9 cellular contexts compared by ENCODE assay signal in the genomic region with DNA sequence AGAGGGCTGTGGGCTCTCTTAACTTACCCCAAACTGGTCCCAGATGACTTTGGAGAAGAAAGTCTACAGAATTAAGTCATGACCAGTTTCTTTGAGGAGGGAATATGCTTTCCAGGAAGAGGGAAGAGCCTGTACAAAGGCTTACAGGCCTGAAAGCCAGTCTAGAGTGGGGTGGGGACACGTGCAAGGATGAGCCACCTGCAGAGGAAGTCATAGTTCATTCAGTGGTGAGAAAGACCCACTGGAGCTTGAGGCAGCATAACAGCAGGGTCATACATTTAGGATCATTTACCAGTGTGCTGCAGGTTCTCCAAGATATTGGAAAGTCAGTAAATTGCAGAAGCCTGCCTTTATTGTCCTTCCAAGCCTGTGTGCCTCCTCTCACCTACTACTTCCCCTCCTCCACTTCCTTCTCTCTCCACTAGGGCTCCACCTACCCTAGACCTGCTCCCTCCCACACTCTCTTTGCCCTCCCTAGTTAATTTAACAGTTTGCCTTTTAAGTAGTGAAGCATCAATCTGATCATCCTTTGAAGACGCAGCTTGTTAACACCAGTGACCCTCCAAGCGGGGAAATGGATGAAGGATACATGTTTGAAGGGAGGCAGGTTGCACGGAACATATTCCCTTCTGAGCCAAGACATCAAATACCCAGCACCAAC. TPM values are rescaled to one million over a fixed set of nuclear protein-coding genes. Genes with fewer than 3 reads are reported as not detected.
A peak's percentile ranks its signal among the peaks of the same experiment; 100 is the strongest.
DNase-seq lines count a peak whose midpoint lies in the region; ATAC-seq and TF ChIP-seq lines count a peak whose summit lies in the region.
"Had no signal": no experiment of that assay in that cellular context is flagged by ENCODE, and none has a peak within 500 bp of the region (broad histone marks: within the 10 kb centered on the region; RNA-seq: fewer than 3 reads in every experiment).

No MANE protein-coding gene starts in this region.

- H3K4me3 ChIP-seq in Loucy (ENCODE audit: low read length, poor library complexity, severe bottlenecking) (no peak overlapping the region), brain microvascular endothelial cell (ENCODE audit: low read depth, low read length) (no peak overlapping the region), smooth muscle cell (no peak overlapping the region), psoas muscle (no peak overlapping the region)

- peaks cover 35% of the 10 kb centered on the region for H3K27me3 ChIP-seq in Loucy (ENCODE audit: insufficient read depth, low read length, poor library complexity, severe bottlenecking)
- H3K27me3 ChIP-seq in brain microvascular endothelial cell (replicated peaks), result no peaks in the 10 kb centered on the region
- no peaks in the 10 kb centered on the region for H3K27me3 ChIP-seq in smooth muscle cell (ENCODE audit: low read depth)
- no peaks in the 10 kb centered on the region for H3K27me3 ChIP-seq in psoas muscle (ENCODE audit: insufficient read depth in 3 of 3, low read length in 2 of 3)

- no peak for DNase-seq in activated CD4-positive, alpha-beta T cell treated with anti-CD3 and anti-CD28 coated beads for 36 hours
- DNase-seq in activated CD4-positive, alpha-beta T cell treated with anti-CD3 and anti-CD28 coated beads for 1 hour, result no peak
- DNase-seq in brain microvascular endothelial cell, result no peak
- DNase-seq in smooth muscle cell (lab: John Stamatoyannopoulos, UW; ENCODE audit: unreplicated experiment), result no peak
- DNase-seq in psoas muscle, result no peak
- DNase-seq: NCI-H1048 had no signal

- H3K4me1 ChIP-seq in Loucy (ENCODE audit: insufficient read depth, low read length, poor library complexity, severe bottlenecking) (no peaks in the 10 kb centered on the region), smooth muscle cell (ENCODE audit: low read depth) (peaks cover 6% of the 10 kb centered on the region), psoas muscle (no peaks in the 10 kb centered on the region)

- peaks cover 51% of the 10 kb centered on the region for H4K20me1 ChIP-seq in Loucy (ENCODE audit: insufficient read depth, low read length, poor library complexity, severe bottlenecking)
- no peaks in the 10 kb centered on the region for H4K20me1 ChIP-seq in smooth muscle cell (ENCODE audit: low read depth)

- over 99% methylated on average over 4 of the region's 4 CpGs for WGBS in smooth muscle cell (ENCODE audit: low lambda C conversion rate)
- WGBS in psoas muscle, 3 donors, result 79 to 92% (median 82%) methylated on average over 4 of the region's 4 CpGs

- H2AFZ ChIP-seq in Loucy (ENCODE audit: low read length) (no peak overlapping the region), smooth muscle cell (ENCODE audit: low read depth) (no peak overlapping the region)

- in situ Hi-C loops in brain microvascular endothelial cell (cut with HindIII; ENCODE audit: low pct_ligation_motif_present, low sequenced_read_pairs), result no loop called here

- H3K79me2 ChIP-seq in Loucy (ENCODE audit: insufficient read depth, low read length) (no peaks in the 10 kb centered on the region), smooth muscle cell (ENCODE audit: low read depth) (no peaks in the 10 kb centered on the region)

- no peaks in the 10 kb centered on the region for H3K9me2 ChIP-seq in Loucy (replicated peaks; ENCODE audit: low read depth, low read length)

- H3K4me2 ChIP-seq in Loucy (ENCODE audit: low read depth, low read length, poor library complexity, severe bottlenecking) (no peak overlapping the region), smooth muscle cell (no peak overlapping the region)

- CTCF ChIA-PET in activated CD4-positive, alpha-beta T cell treated with anti-CD3 and anti-CD28 coated beads for 36 hours (lab: Charles Lee), result interaction anchor here (0.8 kb wide), 1 partner anchor 61 kb away, joined by 3 read pairs; no protein-coding TSS in a partner anchor

- no peaks in the 10 kb centered on the region for H3K36me3 ChIP-seq in Loucy (ENCODE audit: insufficient read depth, low read length)
- no peaks in the 10 kb centered on the region for H3K36me3 ChIP-seq in brain microvascular endothelial cell (replicated peaks)
- no peaks in the 10 kb centered on the region for H3K36me3 ChIP-seq in smooth muscle cell (ENCODE audit: low read depth)
- H3K36me3 ChIP-seq in psoas muscle (ENCODE audit: insufficient read depth in 1 of 2, low read depth in 1 of 2), result peaks cover 0 to 8% of the 10 kb centered on the region in 2 donors

- H3K4me1 Mint-ChIP-seq in activated CD4-positive, alpha-beta T cell treated with anti-CD3 and anti-CD28 coated beads for 36 hours, result peaks cover 85% of the 10 kb centered on the region

- H3K9ac ChIP-seq in Loucy (ENCODE audit: low read depth, low read length, poor library complexity, severe bottlenecking), result no peak overlapping the region
- H3K9ac ChIP-seq in smooth muscle cell (ENCODE audit: low read depth), result no peak overlapping the region

- no peaks in the 10 kb centered on the region for H3K27me3 Mint-ChIP-seq in activated CD4-positive, alpha-beta T cell treated with anti-CD3 and anti-CD28 coated beads for 36 hours

- POLR2A ChIA-PET in activated CD4-positive, alpha-beta T cell treated with anti-CD3 and anti-CD28 coated beads for 36 hours (lab: Charles Lee), result no interaction called here

- no peaks in the 10 kb centered on the region for H3K9me3 ChIP-seq in Loucy (ENCODE audit: insufficient read depth, low read depth, low read length)
- no peaks in the 10 kb centered on the region for H3K9me3 ChIP-seq in smooth muscle cell (replicated peaks; ENCODE audit: low read depth)
- no peaks in the 10 kb centered on the region for H3K9me3 ChIP-seq in psoas muscle

- H3K27ac Mint-ChIP-seq in activated CD4-positive, alpha-beta T cell treated with anti-CD3 and anti-CD28 coated beads for 36 hours, result peak overlapping the region; percentile 68

- H3F3A ChIP-seq in Loucy (ENCODE audit: low read depth), result no peaks in the 10 kb centered on the region
- peaks cover 13% of the 10 kb centered on the region for H3F3A ChIP-seq in smooth muscle cell (ENCODE audit: low read depth)

- peaks cover 38% of the 10 kb centered on the region for H3K36me3 Mint-ChIP-seq in activated CD4-positive, alpha-beta T cell treated with anti-CD3 and anti-CD28 coated beads for 36 hours (ENCODE audit: low read depth)

- H3K27ac ChIP-seq in brain microvascular endothelial cell, result no peak overlapping the region
- H3K27ac ChIP-seq in smooth muscle cell (ENCODE audit: low read depth), result no peak overlapping the region
- no peak overlapping the region for H3K27ac ChIP-seq in psoas muscle

- H3K9me3 Mint-ChIP-seq in activated CD4-positive, alpha-beta T cell treated with anti-CD3 and anti-CD28 coated beads for 36 hours (ENCODE audit: low read depth), result no peaks in the 10 kb centered on the region

- no peak overlapping the region for H3K4me3 Mint-ChIP-seq in activated CD4-positive, alpha-beta T cell treated with anti-CD3 and anti-CD28 coated beads for 36 hours

- ATAC-seq in activated CD4-positive, alpha-beta T cell treated with anti-CD3 and anti-CD28 coated beads for 36 hours, result peak; percentile 19
- no peak for ATAC-seq in HG02973 (IDR thresholded peaks at IDR 0.05; ENCODE audit: unreplicated experiment)
- no peak for ATAC-seq in psoas muscle
- ATAC-seq in GM19397 (IDR thresholded peaks at IDR 0.05; ENCODE audit: unreplicated experiment), result no peak

- intact Hi-C loops in activated CD4-positive, alpha-beta T cell treated with anti-CD3 and anti-CD28 coated beads for 36 hours (cut with DNase I, micrococcal nuclease), result loop anchor here (2.0 to 5.0 kb wide), 3 partner anchors 79 to 129 kb away; partner anchors contain the start of genes COX10 (in 1 of the 2) and HS3ST3B1 (in 1 of the 2)
- intact Hi-C loops in psoas muscle (cut with DNase I), result no loop called here

- peak; percentile 54 for TF ChIP-seq CTCF in Loucy (conservative IDR thresholded peaks at IDR 0.05; ENCODE audit: low read length)
- peak; percentile 33 for TF ChIP-seq CTCF in brain microvascular endothelial cell (IDR thresholded peaks at IDR 0.05; ENCODE audit: low read depth, low read length, missing control alignments)
- TF ChIP-seq CTCF in smooth muscle cell (IDR thresholded peaks at IDR 0.05; ENCODE audit: borderline replicate concordance, insufficient read depth, poor library complexity, severe bottlenecking), result peak; percentile 18
- no peak for TF ChIP-seq CTCF in psoas muscle (IDR thresholded peaks at IDR 0.05)

RNA-seq across cellular contexts. Expression of gene CDRT15, which starts 40.2 kb away (rescaled TPM):
- not detected for total RNA-seq in activated CD4-positive, alpha-beta T cell treated with anti-CD3 and anti-CD28 coated beads for 36 hours
- total RNA-seq in smooth muscle cell (not detected in 2 replicates), psoas muscle (not detected)
- polyA plus RNA-seq in smooth muscle cell (not detected in 2 replicates), psoas muscle (not detected)

Comparison
In these comparisons a context has a peak if more than half of its experiments do, and no peak if none do; other contexts are left out.
1. intact Hi-C loops: an anchor here in activated CD4-positive, alpha-beta T cell treated with anti-CD3 and anti-CD28 coated beads for 36 hours (2.0 to 5.0 kb wide); none called in psoas muscle.